In genomic region chr1:203668401-203668800, GRCh38 we compare ENCODE assay signal across 13 cellular contexts. TPM values are rescaled to one million over a fixed set of nuclear protein-coding genes. Genes with fewer than 3 reads are reported as not detected.
DNase-seq lines count a peak whose midpoint lies in the region; ATAC-seq, FAIRE-seq and TF ChIP-seq lines count a peak whose summit lies in the region.
"Had no signal": no experiment of that assay in that cellular context is flagged by ENCODE, and none has a peak within 500 bp of the region (broad histone marks: within the 10 kb centered on the region; RNA-seq: fewer than 3 reads in every experiment).

No MANE protein-coding gene starts in this region.

- peaks cover 1 to 36% (median 16%) of the 10 kb centered on the region in 4 donors for H3K4me1 ChIP-seq in liver (ENCODE audit: control insufficient read depth in 4 of 4, insufficient read depth in 4 of 4, low read length in 3 of 4)
- no peaks in the 10 kb centered on the region for H3K4me1 ChIP-seq in HepG2 (ENCODE audit: insufficient read depth, low read length)

- POLR2A ChIA-PET in HepG2 (lab: Yijun Ruan, JAX): no interaction called here

- H3K4me1 Mint-ChIP-seq in endothelial cell (ENCODE audit: unreplicated experiment) (peaks cover 71% of the 10 kb centered on the region), nephron progenitor cell (peaks cover 69% of the 10 kb centered on the region)

- no peak overlapping the region for H3K4me2 ChIP-seq in HepG2 (ENCODE audit: low read depth, low read length)

- H3K4me3 Mint-ChIP-seq in endothelial cell (ENCODE audit: unreplicated experiment): no peak overlapping the region
- no peak overlapping the region for H3K4me3 Mint-ChIP-seq in nephron progenitor cell
- H3K4me3 Mint-ChIP-seq: naive thymus-derived CD4-positive, alpha-beta T cell had no signal

- H3K27ac Mint-ChIP-seq in endothelial cell (ENCODE audit: unreplicated experiment) (peak overlapping the region; percentile 9), nephron progenitor cell (peak overlapping the region; percentile 3)

- FAIRE-seq in HepG2 (lab: Jason Lieb, UNC): no peak

- H3K4me3 ChIP-seq in liver (ENCODE audit: low read depth in 1 of 3, low read length in 3 of 3) (no peak overlapping the region), HepG2 (replicated peaks in 1 of 3; ENCODE audit: insufficient read depth in 1 of 3, low read depth in 2 of 3, low read length in 3 of 3) (no peak overlapping the region)

- TF ChIP-seq CTCF in liver (IDR thresholded peaks at IDR 0.05; ENCODE audit: low read depth, low read length, missing input control): no peak
- TF ChIP-seq CTCF in HepG2 (CRISPR knock-in tag; IDR thresholded peaks at IDR 0.05): no peak
- no peak for TF ChIP-seq CTCF in endothelial cell (IDR thresholded peaks at IDR 0.05; ENCODE audit: unreplicated experiment)
- no peak for TF ChIP-seq CTCF in nephron progenitor cell (IDR thresholded peaks at IDR 0.05)
- no peak for TF ChIP-seq CTCF in GM13976 (IDR thresholded peaks at IDR 0.05; ENCODE audit: borderline replicate concordance, control extremely low read depth, extremely low read depth, insufficient read depth, missing control alignments)

- in situ Hi-C loops in HepG2 (cut with HindIII; ENCODE audit: extremely low pct_ligation_motif_present, low pct_unique_long_range_greater_than_20kb) (no loop called here), GM13976 (cut with MboI; ENCODE audit: low sequenced_read_pairs, unreplicated experiment) (no loop called here)

- H3K9me3 ChIP-seq in liver (ENCODE audit: control insufficient read depth in 4 of 4, low read length in 3 of 4) (no peaks in the 10 kb centered on the region), HepG2 (ENCODE audit: low read length) (no peaks in the 10 kb centered on the region)

- H2AFZ ChIP-seq in HepG2 (ENCODE audit: low read length): no peak overlapping the region

- 35% methylated on average over 1 of the region's 1 CpG for WGBS in liver
- 17% methylated on average over 1 of the region's 1 CpG for WGBS in HepG2 (ENCODE audit: low lambda C conversion rate)

- TF ChIP-seq EP300 in HepG2 (IDR thresholded peaks at IDR 0.05; ENCODE audit: low read depth in 2 of 2, low read length in 2 of 2): no peak
- TF ChIP-seq EP300 in HepG2 (CRISPR knock-in tag; IDR thresholded peaks at IDR 0.05; ENCODE audit: borderline replicate concordance): no peak

- H3K36me3 ChIP-seq in liver (ENCODE audit: control insufficient read depth in 4 of 4, insufficient read depth in 3 of 4, low read depth in 1 of 4, low read length in 3 of 4): no peaks in the 10 kb centered on the region
- H3K36me3 ChIP-seq in HepG2 (replicated peaks in 1 of 2; ENCODE audit: control insufficient read depth in 1 of 2, insufficient read depth in 2 of 2, low read length in 2 of 2): no peaks in the 10 kb centered on the region

- H3K36me3 Mint-ChIP-seq in endothelial cell (ENCODE audit: low read depth, unreplicated experiment): peaks cover 15% of the 10 kb centered on the region
- peaks cover 7% of the 10 kb centered on the region for H3K36me3 Mint-ChIP-seq in nephron progenitor cell (ENCODE audit: low read depth)

- DNase-seq in HepG2 (ENCODE audit: low spot score) (no peak), endothelial cell (ENCODE audit: low spot score) (no peak), nephron progenitor cell (peak; percentile 28), dermis blood vessel endothelial cell (no peak), GM13976 (ENCODE audit: low spot score) (no peak), H4 (ENCODE audit: low spot score) (no peak)
- DNase-seq: activated CD4-positive, CD25-positive, alpha-beta regulatory T cell; activated CD8-positive, alpha-beta memory T cell treated with anti-CD3 and anti-CD28 coated beads, Interleukin-2, amount 50 U/mL, for 48 hours; islet precursor cell; naive thymus-derived CD4-positive, alpha-beta T cell; NCI-H2107 had no signal

- no peak for ATAC-seq in HepG2
- no peak for ATAC-seq in HG03175 (IDR thresholded peaks at IDR 0.05; ENCODE audit: unreplicated experiment)
- ATAC-seq: naive thymus-derived CD4-positive, alpha-beta T cell had no signal

- H3K27me3 Mint-ChIP-seq in endothelial cell (ENCODE audit: unreplicated experiment): peaks cover 8% of the 10 kb centered on the region
- H3K27me3 Mint-ChIP-seq in nephron progenitor cell (ENCODE audit: low read depth, poor library complexity): peaks cover 6% of the 10 kb centered on the region
- H3K27me3 Mint-ChIP-seq: naive thymus-derived CD4-positive, alpha-beta T cell had no signal

- H3K9me3 Mint-ChIP-seq in endothelial cell (ENCODE audit: unreplicated experiment) (no peaks in the 10 kb centered on the region), nephron progenitor cell (no peaks in the 10 kb centered on the region)
- H3K9me3 Mint-ChIP-seq: naive thymus-derived CD4-positive, alpha-beta T cell had no signal

- H3K27ac ChIP-seq in liver (ENCODE audit: low read depth in 1 of 2, low read length in 2 of 2): no peak overlapping the region
- H3K27ac ChIP-seq in HepG2 (ENCODE audit: extremely low read length, insufficient read depth, low read length): no peak overlapping the region

- H3K79me2 ChIP-seq in HepG2 (ENCODE audit: insufficient read depth, low read length): no peaks in the 10 kb centered on the region

- TF ChIP-seq RAD21 in liver (IDR thresholded peaks at IDR 0.05): peak in 1 of 2 donors; percentile 44
- TF ChIP-seq RAD21 in HepG2 (CRISPR knock-in tag; IDR thresholded peaks at IDR 0.05): no peak

- H3K9ac ChIP-seq in liver (ENCODE audit: low read depth in 1 of 2, low read length in 2 of 2) (no peak overlapping the region), HepG2 (ENCODE audit: insufficient read depth, low read depth, low read length) (no peak overlapping the region)

- no peak for TF ChIP-seq POLR2A in HepG2 (IDR thresholded peaks at IDR 0.05; ENCODE audit: insufficient read depth in 1 of 2, low read depth in 2 of 2, low read length in 2 of 2)

- H3K27me3 ChIP-seq in liver (ENCODE audit: control insufficient read depth in 4 of 4, insufficient read depth in 4 of 4, low read length in 3 of 4) (no peaks in the 10 kb centered on the region), HepG2 (ENCODE audit: control insufficient read depth in 1 of 2, insufficient read depth in 2 of 2, low read length in 2 of 2) (peaks cover 1 to 4% of the 10 kb centered on the region in 2 experiments; a peak in 3 of 5 replicates)

- CTCF ChIA-PET in HepG2 (lab: Yijun Ruan, JAX; ENCODE audit: low intra/inter-chr PET ratio, low total read pairs): no interaction called here

- no TSS peak for BruUV-seq in HepG2 (replicated peaks; lab: Mats Ljungman, UMichigan)

- H4K20me1 ChIP-seq in HepG2 (ENCODE audit: insufficient read depth, low read length): no peaks in the 10 kb centered on the region

- intact Hi-C loops in HepG2 (cut with micrococcal nuclease; ENCODE audit: unreplicated experiment): no loop called here

TF ChIP-seq in liver, 16 proteins besides CTCF, POLR2A, EP300 and RAD21 (continues in another document):
- peak; percentile 60 for TF ChIP-seq MAX (IDR thresholded peaks at IDR 0.05)

TF ChIP-seq in HepG2, 621 proteins besides CTCF, POLR2A, EP300 and RAD21 (continues in another document):
- no peak for TF ChIP-seq ZIK1 (CRISPR knock-in tag; IDR thresholded peaks at IDR 0.05; ENCODE audit: borderline replicate concordance, low read depth)
- no peak for TF ChIP-seq CSRNP2 (CRISPR knock-in tag; conservative IDR thresholded peaks at IDR 0.05; ENCODE audit: low read depth)
- no peak for TF ChIP-seq ZNF430 (CRISPR knock-in tag; IDR thresholded peaks at IDR 0.05)
- no peak for TF ChIP-seq TEAD3 (CRISPR knock-in tag; optimal IDR thresholded peaks at IDR 0.05; ENCODE audit: borderline replicate concordance)
- no peak for TF ChIP-seq AGO1 (IDR thresholded peaks at IDR 0.05; ENCODE audit: low read depth, low read length, poor library complexity, severe bottlenecking)
- TF ChIP-seq HOXD1 (CRISPR knock-in tag; IDR thresholded peaks at IDR 0.05): no peak

RNA-seq across cellular contexts. Expression of gene ATP2B4, which starts 41.8 kb away (rescaled TPM):
- 10 to 100 TPM; 38.6 to 43.6 TPM for total RNA-seq in liver
- 10 to 100 TPM in 1 of 2 donors, 1 to 10 TPM in 1; 9.6 to 30.6 TPM for polyA plus RNA-seq in liver
- total RNA-seq in HepG2 (2016; rRNA removed; fragmentation: Illumina TruSeq; extraction: Trizol): 6.2 and 12.4 TPM in 2 replicates
- 1.7 TPM in 2 replicates for total RNA-seq in HepG2 (2016; cell fraction: cytosol; rRNA removed; fragmentation: Illumina TruSeq; extraction: Trizol; ENCODE audit: low read depth)
- total RNA-seq in HepG2 (2016; cell fraction: insoluble cytoplasmic fraction; rRNA removed; fragmentation: Illumina TruSeq; extraction: Trizol): 6.9 and 11.1 TPM in 2 replicates
- total RNA-seq in HepG2 (2016; cell fraction: membrane; rRNA removed; fragmentation: Illumina TruSeq; extraction: Trizol): 3.0 and 3.9 TPM in 2 replicates
- 19.3 and 20.7 TPM in 2 replicates for total RNA-seq in HepG2 (2016; cell fraction: nucleus; rRNA removed; fragmentation: Illumina TruSeq; extraction: Trizol)
- 9.0 and 9.9 TPM in 2 replicates for polyA plus RNA-seq in HepG2 (2011; rRNA removed)
- 5.2 and 7.5 TPM in 2 replicates for polyA plus RNA-seq in HepG2 (2011; cell fraction: cytosol; rRNA removed)
- polyA plus RNA-seq in HepG2 (2011; cell fraction: nucleus; rRNA removed): 12.2 and 12.9 TPM in 2 replicates
- 6.8 and 9.0 TPM in 2 replicates for polyA plus RNA-seq in HepG2 (2012)
- 0.69 and 0.76 TPM in 2 replicates for polyA plus RNA-seq in HepG2 (2016; cell fraction: cytosol; fragmentation: Illumina TruSeq; extraction: Trizol; ENCODE audit: low read depth)
- polyA plus RNA-seq in HepG2 (2016; cell fraction: insoluble cytoplasmic fraction; fragmentation: Illumina TruSeq; extraction: Trizol; ENCODE audit: low read depth): 3.5 and 4.1 TPM in 2 replicates
- 1.8 and 2.0 TPM in 2 replicates for polyA plus RNA-seq in HepG2 (2016; cell fraction: membrane; fragmentation: Illumina TruSeq; extraction: Trizol; ENCODE audit: low read depth)
- 17.9 and 18.5 TPM in 2 replicates for polyA plus RNA-seq in HepG2 (2016; cell fraction: nucleus; fragmentation: Illumina TruSeq; extraction: Trizol; ENCODE audit: insufficient read depth, low read depth)
- 32.7 and 131 TPM in 2 replicates for polyA minus RNA-seq in HepG2 (2011; rRNA and poly(A)+ RNA removed; ENCODE audit: low replicate concordance)
- polyA minus RNA-seq in HepG2 (2011; cell fraction: cytosol; rRNA and poly(A)+ RNA removed): 14.0 and 16.7 TPM in 2 replicates
- polyA minus RNA-seq in HepG2 (2011; cell fraction: nucleus; rRNA and poly(A)+ RNA removed): 14.4 and 22.9 TPM in 2 replicates
- 137 TPM for total RNA-seq in endothelial cell (ENCODE audit: unreplicated experiment)
- total RNA-seq in dermis blood vessel endothelial cell: 108 and 145 TPM in 2 replicates
- 11.8 and 17.6 TPM in 2 replicates for total RNA-seq in H4 (2014; rRNA removed; shearing (Covaris generic))
